ENCODE assay signal across 1 cellular context in the genomic region with DNA sequence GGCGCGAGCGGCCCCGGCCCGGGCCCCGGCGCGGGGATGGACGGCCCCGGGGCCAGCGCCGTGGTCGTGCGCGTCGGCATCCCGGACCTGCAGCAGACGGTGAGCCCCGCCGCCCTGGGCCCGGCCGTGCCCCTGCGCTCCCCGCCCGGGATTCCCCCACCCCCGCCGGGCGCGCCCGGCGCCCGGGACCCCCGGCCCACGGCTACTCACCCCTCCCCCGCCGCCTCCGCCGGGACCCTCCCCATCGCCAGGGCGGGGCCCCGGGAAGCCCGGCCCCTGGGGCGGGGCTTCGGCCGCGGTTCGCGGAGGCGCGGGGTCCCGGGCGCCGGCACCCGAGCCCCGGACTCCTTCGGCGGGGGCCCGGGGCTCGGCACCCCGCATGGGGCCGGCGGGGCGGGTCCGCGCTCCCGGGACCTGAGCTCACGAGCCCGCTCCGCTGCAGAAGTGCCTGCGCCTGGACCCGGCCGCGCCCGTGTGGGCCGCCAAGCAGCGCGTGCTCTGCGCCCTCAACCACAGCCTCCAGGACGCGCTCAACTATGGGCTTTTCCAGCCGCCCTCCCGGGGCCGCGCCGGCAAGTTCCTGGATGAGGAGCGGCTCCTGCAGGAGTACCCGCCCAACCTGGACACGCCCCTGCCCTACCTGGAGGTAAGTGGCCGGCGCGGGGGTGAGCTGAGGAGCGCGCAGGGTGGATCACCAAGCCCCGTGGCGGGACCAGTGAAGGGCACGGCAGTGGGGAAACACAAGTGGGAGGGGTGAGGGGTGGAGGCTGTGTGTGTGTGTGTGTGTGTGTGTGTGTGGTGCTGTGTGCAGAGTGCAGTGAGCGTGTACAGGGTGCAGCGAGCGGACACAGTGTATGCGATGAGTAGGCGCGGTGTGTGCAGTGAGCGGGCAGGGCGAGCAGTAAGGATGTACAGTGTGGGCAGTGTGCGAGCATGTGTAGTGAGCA.
TF ChIP-seq lines count a peak whose summit lies in the region.

No MANE protein-coding gene starts in this region.

TF ChIP-seq in HEK293, 187 proteins besides CTCF, POLR2A, EP300 and RAD21 (continued from another document and continues in another):
- TF ChIP-seq, protein P1, sequence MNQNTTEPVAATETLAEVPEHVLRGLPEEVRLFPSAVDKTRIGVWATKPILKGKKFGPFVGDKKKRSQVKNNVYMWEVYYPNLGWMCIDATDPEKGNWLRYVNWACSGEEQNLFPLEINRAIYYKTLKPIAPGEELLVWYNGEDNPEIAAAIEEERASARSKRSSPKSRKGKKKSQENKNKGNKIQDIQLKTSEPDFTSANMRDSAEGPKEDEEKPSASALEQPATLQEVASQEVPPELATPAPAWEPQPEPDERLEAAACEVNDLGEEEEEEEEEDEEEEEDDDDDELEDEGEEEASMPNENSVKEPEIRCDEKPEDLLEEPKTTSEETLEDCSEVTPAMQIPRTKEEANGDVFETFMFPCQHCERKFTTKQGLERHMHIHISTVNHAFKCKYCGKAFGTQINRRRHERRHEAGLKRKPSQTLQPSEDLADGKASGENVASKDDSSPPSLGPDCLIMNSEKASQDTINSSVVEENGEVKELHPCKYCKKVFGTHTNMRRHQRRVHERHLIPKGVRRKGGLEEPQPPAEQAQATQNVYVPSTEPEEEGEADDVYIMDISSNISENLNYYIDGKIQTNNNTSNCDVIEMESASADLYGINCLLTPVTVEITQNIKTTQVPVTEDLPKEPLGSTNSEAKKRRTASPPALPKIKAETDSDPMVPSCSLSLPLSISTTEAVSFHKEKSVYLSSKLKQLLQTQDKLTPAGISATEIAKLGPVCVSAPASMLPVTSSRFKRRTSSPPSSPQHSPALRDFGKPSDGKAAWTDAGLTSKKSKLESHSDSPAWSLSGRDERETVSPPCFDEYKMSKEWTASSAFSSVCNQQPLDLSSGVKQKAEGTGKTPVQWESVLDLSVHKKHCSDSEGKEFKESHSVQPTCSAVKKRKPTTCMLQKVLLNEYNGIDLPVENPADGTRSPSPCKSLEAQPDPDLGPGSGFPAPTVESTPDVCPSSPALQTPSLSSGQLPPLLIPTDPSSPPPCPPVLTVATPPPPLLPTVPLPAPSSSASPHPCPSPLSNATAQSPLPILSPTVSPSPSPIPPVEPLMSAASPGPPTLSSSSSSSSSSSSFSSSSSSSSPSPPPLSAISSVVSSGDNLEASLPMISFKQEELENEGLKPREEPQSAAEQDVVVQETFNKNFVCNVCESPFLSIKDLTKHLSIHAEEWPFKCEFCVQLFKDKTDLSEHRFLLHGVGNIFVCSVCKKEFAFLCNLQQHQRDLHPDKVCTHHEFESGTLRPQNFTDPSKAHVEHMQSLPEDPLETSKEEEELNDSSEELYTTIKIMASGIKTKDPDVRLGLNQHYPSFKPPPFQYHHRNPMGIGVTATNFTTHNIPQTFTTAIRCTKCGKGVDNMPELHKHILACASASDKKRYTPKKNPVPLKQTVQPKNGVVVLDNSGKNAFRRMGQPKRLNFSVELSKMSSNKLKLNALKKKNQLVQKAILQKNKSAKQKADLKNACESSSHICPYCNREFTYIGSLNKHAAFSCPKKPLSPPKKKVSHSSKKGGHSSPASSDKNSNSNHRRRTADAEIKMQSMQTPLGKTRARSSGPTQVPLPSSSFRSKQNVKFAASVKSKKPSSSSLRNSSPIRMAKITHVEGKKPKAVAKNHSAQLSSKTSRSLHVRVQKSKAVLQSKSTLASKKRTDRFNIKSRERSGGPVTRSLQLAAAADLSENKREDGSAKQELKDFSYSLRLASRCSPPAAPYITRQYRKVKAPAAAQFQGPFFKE (tag by site-specific recombination; IDR thresholded peaks at IDR 0.05; ENCODE audit: borderline replicate concordance) = peak; percentile 95; the same call in 1 of the 2 replicates
- no peak for TF ChIP-seq ZNF776 (tag by site-specific recombination; IDR thresholded peaks at IDR 0.05; ENCODE audit: borderline replicate concordance)
- no peak for TF ChIP-seq ZNF19 (tag by site-specific recombination; IDR thresholded peaks at IDR 0.05; ENCODE audit: low read depth)
- TF ChIP-seq ZNF837 (tag by site-specific recombination; IDR thresholded peaks at IDR 0.05) = no peak
- no peak for TF ChIP-seq ZNF16 (tag by site-specific recombination; IDR thresholded peaks at IDR 0.05; ENCODE audit: low read depth)
- peak; percentile 69 for TF ChIP-seq ZNF157 (tag by site-specific recombination; IDR thresholded peaks at IDR 0.05)
- no peak for TF ChIP-seq ZBTB21 (tag by site-specific recombination; IDR thresholded peaks at IDR 0.05)
- TF ChIP-seq ZNF843 (tag by site-specific recombination; IDR thresholded peaks at IDR 0.05) = no peak
- TF ChIP-seq, protein P2, sequence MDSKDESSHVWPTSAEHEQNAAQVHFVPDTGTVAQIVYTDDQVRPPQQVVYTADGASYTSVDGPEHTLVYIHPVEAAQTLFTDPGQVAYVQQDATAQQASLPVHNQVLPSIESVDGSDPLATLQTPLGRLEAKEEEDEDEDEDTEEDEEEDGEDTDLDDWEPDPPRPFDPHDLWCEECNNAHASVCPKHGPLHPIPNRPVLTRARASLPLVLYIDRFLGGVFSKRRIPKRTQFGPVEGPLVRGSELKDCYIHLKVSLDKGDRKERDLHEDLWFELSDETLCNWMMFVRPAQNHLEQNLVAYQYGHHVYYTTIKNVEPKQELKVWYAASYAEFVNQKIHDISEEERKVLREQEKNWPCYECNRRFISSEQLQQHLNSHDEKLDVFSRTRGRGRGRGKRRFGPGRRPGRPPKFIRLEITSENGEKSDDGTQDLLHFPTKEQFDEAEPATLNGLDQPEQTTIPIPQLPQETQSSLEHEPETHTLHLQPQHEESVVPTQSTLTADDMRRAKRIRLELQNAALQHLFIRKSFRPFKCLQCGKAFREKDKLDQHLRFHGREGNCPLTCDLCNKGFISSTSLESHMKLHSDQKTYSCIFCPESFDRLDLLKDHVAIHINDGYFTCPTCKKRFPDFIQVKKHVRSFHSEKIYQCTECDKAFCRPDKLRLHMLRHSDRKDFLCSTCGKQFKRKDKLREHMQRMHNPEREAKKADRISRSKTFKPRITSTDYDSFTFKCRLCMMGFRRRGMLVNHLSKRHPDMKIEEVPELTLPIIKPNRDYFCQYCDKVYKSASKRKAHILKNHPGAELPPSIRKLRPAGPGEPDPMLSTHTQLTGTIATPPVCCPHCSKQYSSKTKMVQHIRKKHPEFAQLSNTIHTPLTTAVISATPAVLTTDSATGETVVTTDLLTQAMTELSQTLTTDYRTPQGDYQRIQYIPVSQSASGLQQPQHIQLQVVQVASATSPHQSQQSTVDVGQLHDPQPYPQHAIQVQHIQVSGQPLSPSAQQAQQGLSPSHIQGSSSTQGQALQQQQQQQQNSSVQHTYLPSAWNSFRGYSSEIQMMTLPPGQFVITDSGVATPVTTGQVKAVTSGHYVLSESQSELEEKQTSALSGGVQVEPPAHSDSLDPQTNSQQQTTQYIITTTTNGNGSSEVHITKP (tag by site-specific recombination; IDR thresholded peaks at IDR 0.05) = peak; percentile 78
- TF ChIP-seq ZBTB17 (tag by site-specific recombination; IDR thresholded peaks at IDR 0.05) = peak; percentile 60; the same call in 1 of the 2 replicates
- peak; percentile 47; the same call in 1 of the 2 replicates for TF ChIP-seq GLI4 (tag by site-specific recombination; IDR thresholded peaks at IDR 0.05)
- TF ChIP-seq, protein P3, sequence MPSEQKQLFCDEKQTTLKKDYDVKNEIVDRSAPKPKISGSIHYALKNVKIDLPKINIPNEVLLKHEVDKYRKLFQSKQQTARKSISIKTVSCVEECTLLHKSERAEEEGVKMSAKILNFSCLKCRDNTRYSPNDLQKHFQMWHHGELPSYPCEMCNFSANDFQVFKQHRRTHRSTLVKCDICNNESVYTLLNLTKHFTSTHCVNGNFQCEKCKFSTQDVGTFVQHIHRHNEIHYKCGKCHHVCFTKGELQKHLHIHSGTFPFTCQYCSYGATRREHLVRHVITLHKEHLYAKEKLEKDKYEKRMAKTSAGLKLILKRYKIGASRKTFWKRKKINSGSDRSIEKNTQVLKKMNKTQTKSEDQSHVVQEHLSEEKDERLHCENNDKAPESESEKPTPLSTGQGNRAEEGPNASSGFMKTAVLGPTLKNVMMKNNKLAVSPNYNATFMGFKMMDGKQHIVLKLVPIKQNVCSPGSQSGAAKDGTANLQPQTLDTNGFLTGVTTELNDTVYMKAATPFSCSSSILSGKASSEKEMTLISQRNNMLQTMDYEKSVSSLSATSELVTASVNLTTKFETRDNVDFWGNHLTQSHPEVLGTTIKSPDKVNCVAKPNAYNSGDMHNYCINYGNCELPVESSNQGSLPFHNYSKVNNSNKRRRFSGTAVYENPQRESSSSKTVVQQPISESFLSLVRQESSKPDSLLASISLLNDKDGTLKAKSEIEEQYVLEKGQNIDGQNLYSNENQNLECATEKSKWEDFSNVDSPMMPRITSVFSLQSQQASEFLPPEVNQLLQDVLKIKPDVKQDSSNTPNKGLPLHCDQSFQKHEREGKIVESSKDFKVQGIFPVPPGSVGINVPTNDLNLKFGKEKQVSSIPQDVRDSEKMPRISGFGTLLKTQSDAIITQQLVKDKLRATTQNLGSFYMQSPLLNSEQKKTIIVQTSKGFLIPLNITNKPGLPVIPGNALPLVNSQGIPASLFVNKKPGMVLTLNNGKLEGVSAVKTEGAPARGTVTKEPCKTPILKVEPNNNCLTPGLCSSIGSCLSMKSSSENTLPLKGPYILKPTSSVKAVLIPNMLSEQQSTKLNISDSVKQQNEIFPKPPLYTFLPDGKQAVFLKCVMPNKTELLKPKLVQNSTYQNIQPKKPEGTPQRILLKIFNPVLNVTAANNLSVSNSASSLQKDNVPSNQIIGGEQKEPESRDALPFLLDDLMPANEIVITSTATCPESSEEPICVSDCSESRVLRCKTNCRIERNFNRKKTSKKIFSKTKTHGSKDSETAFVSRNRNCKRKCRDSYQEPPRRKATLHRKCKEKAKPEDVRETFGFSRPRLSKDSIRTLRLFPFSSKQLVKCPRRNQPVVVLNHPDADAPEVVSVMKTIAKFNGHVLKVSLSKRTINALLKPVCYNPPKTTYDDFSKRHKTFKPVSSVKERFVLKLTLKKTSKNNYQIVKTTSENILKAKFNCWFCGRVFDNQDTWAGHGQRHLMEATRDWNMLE (tag by site-specific recombination; conservative IDR thresholded peaks at IDR 0.05; ENCODE audit: low read depth) = no peak
- TF ChIP-seq PRDM1 (tag by site-specific recombination; IDR thresholded peaks at IDR 0.05) = no peak
- no peak for TF ChIP-seq ZNF654 (tag by site-specific recombination; IDR thresholded peaks at IDR 0.05; ENCODE audit: low read depth)
- no peak for TF ChIP-seq ZNF664 (tag by site-specific recombination; IDR thresholded peaks at IDR 0.05)
- TF ChIP-seq ZNF114 (tag by site-specific recombination; IDR thresholded peaks at IDR 0.05) = no peak
- TF ChIP-seq BCL11A (tag by site-specific recombination; IDR thresholded peaks at IDR 0.05; ENCODE audit: low read depth) = no peak
- TF ChIP-seq, protein P4, sequence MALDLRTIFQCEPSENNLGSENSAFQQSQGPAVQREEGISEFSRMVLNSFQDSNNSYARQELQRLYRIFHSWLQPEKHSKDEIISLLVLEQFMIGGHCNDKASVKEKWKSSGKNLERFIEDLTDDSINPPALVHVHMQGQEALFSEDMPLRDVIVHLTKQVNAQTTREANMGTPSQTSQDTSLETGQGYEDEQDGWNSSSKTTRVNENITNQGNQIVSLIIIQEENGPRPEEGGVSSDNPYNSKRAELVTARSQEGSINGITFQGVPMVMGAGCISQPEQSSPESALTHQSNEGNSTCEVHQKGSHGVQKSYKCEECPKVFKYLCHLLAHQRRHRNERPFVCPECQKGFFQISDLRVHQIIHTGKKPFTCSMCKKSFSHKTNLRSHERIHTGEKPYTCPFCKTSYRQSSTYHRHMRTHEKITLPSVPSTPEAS (tag by site-specific recombination; IDR thresholded peaks at IDR 0.05) = peak; percentile 98
- peak; percentile 81 for TF ChIP-seq KLF7 (tag by site-specific recombination; IDR thresholded peaks at IDR 0.05; ENCODE audit: borderline replicate concordance)
- no peak for TF ChIP-seq SETDB1 (IDR thresholded peaks at IDR 0.05; ENCODE audit: insufficient read length, low read length)
- TF ChIP-seq, protein P5, sequence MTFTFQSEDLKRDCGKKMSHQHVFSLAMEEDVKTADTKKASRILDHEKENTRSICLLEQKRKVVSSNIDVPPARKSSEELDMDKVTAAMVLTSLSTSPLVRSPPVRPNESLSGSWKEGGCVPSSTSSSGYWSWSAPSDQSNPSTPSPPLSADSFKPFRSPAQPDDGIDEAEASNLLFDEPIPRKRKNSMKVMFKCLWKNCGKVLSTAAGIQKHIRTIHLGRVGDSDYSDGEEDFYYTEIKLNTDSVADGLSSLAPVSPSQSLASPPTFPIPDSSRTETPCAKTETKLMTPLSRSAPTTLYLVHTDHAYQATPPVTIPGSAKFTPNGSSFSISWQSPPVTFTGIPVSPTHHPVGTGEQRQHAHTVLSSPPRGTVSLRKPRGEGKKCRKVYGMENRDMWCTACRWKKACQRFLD (tag by site-specific recombination; IDR thresholded peaks at IDR 0.05) = no peak
- TF ChIP-seq OVOL3 (tag by site-specific recombination; IDR thresholded peaks at IDR 0.05) = no peak
- TF ChIP-seq ZNF473 (tag by site-specific recombination; IDR thresholded peaks at IDR 0.05) = no peak
- no peak for TF ChIP-seq ZNF660 (tag by site-specific recombination; IDR thresholded peaks at IDR 0.05)
- TF ChIP-seq, protein P6, sequence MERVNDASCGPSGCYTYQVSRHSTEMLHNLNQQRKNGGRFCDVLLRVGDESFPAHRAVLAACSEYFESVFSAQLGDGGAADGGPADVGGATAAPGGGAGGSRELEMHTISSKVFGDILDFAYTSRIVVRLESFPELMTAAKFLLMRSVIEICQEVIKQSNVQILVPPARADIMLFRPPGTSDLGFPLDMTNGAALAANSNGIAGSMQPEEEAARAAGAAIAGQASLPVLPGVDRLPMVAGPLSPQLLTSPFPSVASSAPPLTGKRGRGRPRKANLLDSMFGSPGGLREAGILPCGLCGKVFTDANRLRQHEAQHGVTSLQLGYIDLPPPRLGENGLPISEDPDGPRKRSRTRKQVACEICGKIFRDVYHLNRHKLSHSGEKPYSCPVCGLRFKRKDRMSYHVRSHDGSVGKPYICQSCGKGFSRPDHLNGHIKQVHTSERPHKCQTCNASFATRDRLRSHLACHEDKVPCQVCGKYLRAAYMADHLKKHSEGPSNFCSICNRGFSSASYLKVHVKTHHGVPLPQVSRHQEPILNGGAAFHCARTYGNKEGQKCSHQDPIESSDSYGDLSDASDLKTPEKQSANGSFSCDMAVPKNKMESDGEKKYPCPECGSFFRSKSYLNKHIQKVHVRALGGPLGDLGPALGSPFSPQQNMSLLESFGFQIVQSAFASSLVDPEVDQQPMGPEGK (tag by site-specific recombination; IDR thresholded peaks at IDR 0.05) = peak; percentile 50; the same call in 1 of the 2 replicates
- TF ChIP-seq, protein P7, sequence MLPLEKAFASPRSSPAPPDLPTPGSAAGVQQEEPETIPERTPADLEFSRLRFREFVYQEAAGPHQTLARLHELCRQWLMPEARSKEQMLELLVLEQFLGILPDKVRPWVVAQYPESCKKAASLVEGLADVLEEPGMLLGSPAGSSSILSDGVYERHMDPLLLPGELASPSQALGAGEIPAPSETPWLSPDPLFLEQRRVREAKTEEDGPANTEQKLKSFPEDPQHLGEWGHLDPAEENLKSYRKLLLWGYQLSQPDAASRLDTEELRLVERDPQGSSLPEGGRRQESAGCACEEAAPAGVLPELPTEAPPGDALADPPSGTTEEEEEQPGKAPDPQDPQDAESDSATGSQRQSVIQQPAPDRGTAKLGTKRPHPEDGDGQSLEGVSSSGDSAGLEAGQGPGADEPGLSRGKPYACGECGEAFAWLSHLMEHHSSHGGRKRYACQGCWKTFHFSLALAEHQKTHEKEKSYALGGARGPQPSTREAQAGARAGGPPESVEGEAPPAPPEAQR (tag by site-specific recombination; IDR thresholded peaks at IDR 0.05) = 0 out of 2 replicates have a peak, but pooled peaks have one; percentile 36
- TF ChIP-seq, protein P8, sequence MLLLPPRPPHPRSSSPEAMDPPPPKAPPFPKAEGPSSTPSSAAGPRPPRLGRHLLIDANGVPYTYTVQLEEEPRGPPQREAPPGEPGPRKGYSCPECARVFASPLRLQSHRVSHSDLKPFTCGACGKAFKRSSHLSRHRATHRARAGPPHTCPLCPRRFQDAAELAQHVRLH (tag by site-specific recombination; IDR thresholded peaks at IDR 0.05) = no peak
- TF ChIP-seq ZNF248 (tag by site-specific recombination; IDR thresholded peaks at IDR 0.05) = no peak
- no peak for TF ChIP-seq BCL11B (tag by site-specific recombination; IDR thresholded peaks at IDR 0.05; ENCODE audit: low read depth)
- no peak for TF ChIP-seq MZF1 (tag by site-specific recombination; IDR thresholded peaks at IDR 0.05; ENCODE audit: borderline replicate concordance)
